ENCODE assay signal across 8 cellular contexts in genomic region chr6:159044899-159045727, GRCh38. TPM values are rescaled to one million over a fixed set of nuclear protein-coding genes. Genes with fewer than 3 reads are reported as not detected.
A peak's percentile ranks its signal among the peaks of the same experiment; 100 is the strongest.
DNase-seq lines count a peak whose midpoint lies in the region; TF ChIP-seq lines count a peak whose summit lies in the region.

TSS of gene TAGAP (minus strand) at chr6:159044991. CDS start at chr6:159044146, 845 bp downstream.

- peak; percentile 14 for TF ChIP-seq POLR2A in prostate gland (IDR thresholded peaks at IDR 0.05)

- no peak within 1 kb of the TSS for H3K4me3 Mint-ChIP-seq in endothelial cell (ENCODE audit: unreplicated experiment)

- peak within 1 kb of the TSS in 1 of 2 donors; percentile 10 for H3K4me3 ChIP-seq in prostate gland

- H3K4me1 Mint-ChIP-seq in endothelial cell (ENCODE audit: unreplicated experiment): peaks cover 23% of the 10 kb centered on the region

- H3K4me1 ChIP-seq in prostate gland (replicated peaks): no peaks in the 10 kb centered on the region

- H3K36me3 ChIP-seq in prostate gland: no peaks in the 10 kb centered on the region

- 20% methylated on average over 15 of the region's 15 CpGs for WGBS in prostate gland

- H3K27ac ChIP-seq in prostate gland: no peak within 1 kb of the TSS

- no peaks in the 10 kb centered on the region for H3K9me3 Mint-ChIP-seq in endothelial cell (ENCODE audit: unreplicated experiment)

- in situ Hi-C loops in KBM-7 (cut with MboI; ENCODE audit: low pct_unique_long_range_greater_than_20kb, low sequenced_read_pairs): no loop called here

- no peaks in the 10 kb centered on the region for H3K27me3 ChIP-seq in prostate gland (replicated peaks; ENCODE audit: insufficient read depth)

- peak within 1 kb of the TSS; percentile 63 for H3K27ac Mint-ChIP-seq in endothelial cell (ENCODE audit: unreplicated experiment)

- no peaks in the 10 kb centered on the region for H3K9me3 ChIP-seq in prostate gland

- no peaks in the 10 kb centered on the region for H3K36me3 Mint-ChIP-seq in endothelial cell (ENCODE audit: low read depth, unreplicated experiment)

- H3K27me3 Mint-ChIP-seq in endothelial cell (ENCODE audit: unreplicated experiment): peaks cover 2% of the 10 kb centered on the region

- intact Hi-C loops in prostate gland (cut with DNase I): no loop called here

- TF ChIP-seq CTCF in GM20000 (IDR thresholded peaks at IDR 0.05; ENCODE audit: extremely low read depth, missing control alignments) (no peak), endothelial cell (IDR thresholded peaks at IDR 0.05; ENCODE audit: unreplicated experiment) (no peak), prostate gland (IDR thresholded peaks at IDR 0.05) (no peak)

- DNase-seq in DMS53 (lab: John Stamatoyannopoulos, UW) (peak; percentile 88), GM20000 (ENCODE audit: low spot score) (peak; percentile 83), KBM-7 (peak; percentile 96), endothelial cell (ENCODE audit: low spot score) (no peak), prostate gland (ENCODE audit: low spot score) (peak; percentile 46), ureter (ENCODE audit: low spot score) (peak; percentile 72), GOT3 (lab: John Stamatoyannopoulos, UW) (no peak)
- peak; percentile 88 for DNase-seq in activated CD4-positive, alpha-beta T cell treated with anti-CD3 and anti-CD28 coated beads for 48 hours

RNA-seq across cellular contexts. Expression of gene TAGAP, which starts in this region (rescaled TPM):
- total RNA-seq in endothelial cell (ENCODE audit: unreplicated experiment) (0.41 TPM), prostate gland (1 to 10 TPM; 2.6 to 4.8 TPM), ureter (4.9 TPM)

Comparison
In these comparisons a context has a peak if more than half of its experiments do, and no peak if none do; other contexts are left out.
1. DNase-seq: peak in DMS53 (single experiment), GM20000 (single experiment), KBM-7 (single experiment), activated CD4-positive, alpha-beta T cell treated with anti-CD3 and anti-CD28 coated beads for 48 hours (single experiment), prostate gland (single experiment) and ureter (single experiment); none in endothelial cell (single experiment) and GOT3 (single experiment).